Comparison of ENCODE assay signal across 8 cellular contexts in genomic region chr2:219386532-219387280, GRCh38. TPM values are rescaled to one million over a fixed set of nuclear protein-coding genes. Genes with fewer than 3 reads are reported as not detected.
A peak's percentile ranks its signal among the peaks of the same experiment; 100 is the strongest.
DNase-seq lines count a peak whose midpoint lies in the region; ATAC-seq and TF ChIP-seq lines count a peak whose summit lies in the region.

No MANE protein-coding gene starts in this region.

- DNase-seq in stimulated activated naive CD8-positive, alpha-beta T cell treated with anti-CD3 and anti-CD28 coated beads, Interleukin-15, Interleukin-2, amounts not matched to agents 100 U/mL and 50 U/mL, for 24 hours = no peak
- DNase-seq in brain microvascular endothelial cell (no peak), mesothelial cell of epicardium (ENCODE audit: low spot score in 2 of 2, unreplicated experiment in 2 of 2) (no peak), vagina (ENCODE audit: extremely low spot score in 2 of 2) (no peak), HT-29 (ENCODE audit: low spot score) (no peak)

- H3K27me3 ChIP-seq in brain microvascular endothelial cell (replicated peaks) (no peaks in the 10 kb centered on the region), vagina (no peaks in the 10 kb centered on the region)

- in situ Hi-C loops in brain microvascular endothelial cell (cut with HindIII; ENCODE audit: low pct_ligation_motif_present, low sequenced_read_pairs) = no loop called here

- peak overlapping the region; percentile 98 for H3K4me3 Mint-ChIP-seq in stimulated activated naive CD8-positive, alpha-beta T cell treated with anti-CD3 and anti-CD28 coated beads, Interleukin-15, Interleukin-2, amounts not matched to agents 100 ng/mL and 50 ng/mL, for 24 hours
- H3K4me3 Mint-ChIP-seq in mesothelial cell of epicardium = peak overlapping the region; percentile 88

- H3K27ac ChIP-seq in brain microvascular endothelial cell = peak overlapping the region; percentile 76
- peak overlapping the region; percentile 94 for H3K27ac ChIP-seq in vagina

- no peaks in the 10 kb centered on the region for H3K9me3 Mint-ChIP-seq in stimulated activated naive CD8-positive, alpha-beta T cell treated with anti-CD3 and anti-CD28 coated beads, Interleukin-15, Interleukin-2, amounts not matched to agents 100 ng/mL and 50 ng/mL, for 24 hours
- peaks cover 5% of the 10 kb centered on the region for H3K9me3 Mint-ChIP-seq in mesothelial cell of epicardium

- H3K4me3 ChIP-seq in brain microvascular endothelial cell (ENCODE audit: low read depth, low read length) = peak overlapping the region; percentile 86
- peak overlapping the region; percentile 58 to 94 for H3K4me3 ChIP-seq in vagina

- no peaks in the 10 kb centered on the region for H3K27me3 Mint-ChIP-seq in stimulated activated naive CD8-positive, alpha-beta T cell treated with anti-CD3 and anti-CD28 coated beads, Interleukin-15, Interleukin-2, amounts not matched to agents 100 ng/mL and 50 ng/mL, for 24 hours
- H3K27me3 Mint-ChIP-seq in mesothelial cell of epicardium (ENCODE audit: low read depth) = no peaks in the 10 kb centered on the region

- peak overlapping the region; percentile 99 for H3K27ac Mint-ChIP-seq in stimulated activated naive CD8-positive, alpha-beta T cell treated with anti-CD3 and anti-CD28 coated beads, Interleukin-15, Interleukin-2, amounts not matched to agents 100 ng/mL and 50 ng/mL, for 24 hours
- peak overlapping the region; percentile 95 for H3K27ac Mint-ChIP-seq in mesothelial cell of epicardium

- no peaks in the 10 kb centered on the region for H3K9me3 ChIP-seq in vagina

- intact Hi-C loops in vagina (cut with DNase I) = loop anchor here (10.0 kb wide), 1 partner anchor 222 kb away; the partner anchor contains the start of gene NHEJ1

- TF ChIP-seq POLR2A in vagina (IDR thresholded peaks at IDR 0.05) = no peak

- peaks cover 34% of the 10 kb centered on the region for H3K36me3 ChIP-seq in brain microvascular endothelial cell (replicated peaks)
- peaks cover 0 to 46% of the 10 kb centered on the region in 2 donors for H3K36me3 ChIP-seq in vagina

- H3K4me1 Mint-ChIP-seq in stimulated activated naive CD8-positive, alpha-beta T cell treated with anti-CD3 and anti-CD28 coated beads, Interleukin-15, Interleukin-2, amounts not matched to agents 100 ng/mL and 50 ng/mL, for 24 hours (ENCODE audit: low read depth) = peaks cover 16% of the 10 kb centered on the region
- H3K4me1 Mint-ChIP-seq in mesothelial cell of epicardium = peaks cover 12% of the 10 kb centered on the region

- peaks cover 33% of the 10 kb centered on the region for H3K4me1 ChIP-seq in vagina

- H3K36me3 Mint-ChIP-seq in stimulated activated naive CD8-positive, alpha-beta T cell treated with anti-CD3 and anti-CD28 coated beads, Interleukin-15, Interleukin-2, amounts not matched to agents 100 ng/mL and 50 ng/mL, for 24 hours (ENCODE audit: low read depth) = peaks cover 33% of the 10 kb centered on the region
- H3K36me3 Mint-ChIP-seq in mesothelial cell of epicardium = peaks cover 16% of the 10 kb centered on the region

- TF ChIP-seq CTCF in brain microvascular endothelial cell (IDR thresholded peaks at IDR 0.05; ENCODE audit: low read depth, low read length, missing control alignments) = no peak
- no peak for TF ChIP-seq CTCF in mesothelial cell of epicardium (IDR thresholded peaks at IDR 0.05; ENCODE audit: unreplicated experiment)
- TF ChIP-seq CTCF in vagina (IDR thresholded peaks at IDR 0.05) = no peak

- ATAC-seq in stimulated activated naive CD8-positive, alpha-beta T cell treated with anti-CD3 and anti-CD28 coated beads, Interleukin-15, Interleukin-2, amounts not matched to agents 100 U/mL and 50 U/mL, for 24 hours = no peak
- ATAC-seq in GM21390 (IDR thresholded peaks at IDR 0.05; ENCODE audit: unreplicated experiment) = no peak
- ATAC-seq in activated CD4-positive, CD25-positive, alpha-beta regulatory T cell treated with anti-CD3 and anti-CD28 coated beads, Interleukin-2, amount 50 U/mL, for 24 hours = no peak

RNA-seq across cellular contexts. Expression of gene DNPEP, which starts 1.0 kb away (rescaled TPM):
- total RNA-seq in mesothelial cell of epicardium (73.2 to 85.1 TPM (median 77.1 TPM) in 3 replicates), vagina (62.9 TPM)
- total RNA-seq in HT-29 (2014; rRNA removed; shearing (Covaris generic)) = 155 and 158 TPM in 2 replicates

RNA-seq across cellular contexts. Expression of gene DES, which starts 31.5 kb away (rescaled TPM):
- total RNA-seq in mesothelial cell of epicardium = 33.0 to 38.5 TPM (median 37.0 TPM) in 3 replicates
- 883 TPM for total RNA-seq in vagina
- 0.63 TPM in 1 of 2 replicates, not detected in the other for total RNA-seq in HT-29 (2014; rRNA removed; shearing (Covaris generic))

RNA-seq across cellular contexts. Expression of gene SPEG, which starts 47.9 kb away (rescaled TPM):
- total RNA-seq in mesothelial cell of epicardium (95.4 to 97.7 TPM (median 97.7 TPM) in 3 replicates), vagina (28.2 TPM)
- 6.7 and 8.3 TPM in 2 replicates for total RNA-seq in HT-29 (2014; rRNA removed; shearing (Covaris generic))

RNA-seq across cellular contexts. Expression of gene RESP18, which starts 54.2 kb away (rescaled TPM):
- total RNA-seq in mesothelial cell of epicardium = not detected in 3 replicates
- not detected for total RNA-seq in vagina
- total RNA-seq in HT-29 (2014; rRNA removed; shearing (Covaris generic)) = not detected in 2 replicates

Comparison
In these comparisons a context has a peak if more than half of its experiments do, and no peak if none do; other contexts are left out.
1. RNA of gene DES, which starts 31.5 kb away (total RNA-seq): 883 TPM in vagina (single experiment) and 33.0 to 38.5 TPM in mesothelial cell of epicardium; 0.63 TPM in HT-29; every median in the first group is over 10 times any median in the second.